In the genomic region with DNA sequence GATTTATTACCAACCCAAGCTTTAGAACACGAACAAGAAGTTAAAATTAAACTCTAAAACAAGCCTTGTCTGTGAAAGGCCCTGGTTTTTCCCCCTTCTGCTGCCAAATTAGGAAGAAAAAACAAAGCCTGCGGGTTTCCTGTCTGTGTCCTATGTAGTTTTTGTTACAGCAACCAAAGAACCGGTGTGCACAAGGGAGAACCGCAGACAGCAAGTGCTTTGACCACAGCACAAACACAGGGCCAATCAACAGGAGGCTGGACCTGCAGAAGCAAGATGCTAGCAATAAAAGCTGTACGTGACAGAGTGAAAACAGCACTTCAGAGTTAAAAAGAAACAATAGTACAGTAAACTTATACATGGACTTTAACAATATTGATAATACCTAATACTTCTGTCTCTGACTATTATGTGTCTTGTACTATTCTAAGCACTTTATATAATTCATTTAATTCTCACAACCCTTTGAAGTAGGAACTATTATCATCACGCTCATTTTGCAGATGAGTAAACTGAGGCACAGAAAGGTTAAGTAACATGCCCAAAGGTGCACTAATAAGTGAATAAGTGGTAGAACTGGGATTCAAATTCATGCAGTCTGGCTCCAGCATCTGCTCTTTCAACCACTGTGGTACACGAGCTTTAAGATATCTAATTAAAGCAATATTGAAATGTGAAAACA, we compare ENCODE assay signal across 8 cellular contexts.
A peak's percentile ranks its signal among the peaks of the same experiment; 100 is the strongest.
DNase-seq lines count a peak whose midpoint lies in the region; ATAC-seq, FAIRE-seq and TF ChIP-seq lines count a peak whose summit lies in the region.

No MANE protein-coding gene starts in this region.

- peak overlapping the region; percentile 73 for H3K4me3 Mint-ChIP-seq in T-helper 1 cell treated with Interleukin-12 subunit alpha and Interleukin-12 subunit beta and Interleukin-4 antibody, amounts not matched to agents 30 μg/mL and 1 μg/mL, for 36 hours
- H3K4me3 Mint-ChIP-seq in mesothelial cell of epicardium = no peak overlapping the region

- peaks cover 0 to 2% (median 0%) of the 10 kb centered on the region in 4 donors for H3K36me3 ChIP-seq in upper lobe of left lung

- peaks cover 83% of the 10 kb centered on the region for H3K4me1 Mint-ChIP-seq in T-helper 1 cell treated with Interleukin-12 subunit alpha and Interleukin-12 subunit beta and Interleukin-4 antibody, amounts not matched to agents 30 μg/mL and 1 μg/mL, for 36 hours (ENCODE audit: low read depth)
- H3K4me1 Mint-ChIP-seq in mesothelial cell of epicardium = peaks cover 45% of the 10 kb centered on the region

- no peaks in the 10 kb centered on the region for H3K27me3 Mint-ChIP-seq in T-helper 1 cell treated with Interleukin-12 subunit alpha and Interleukin-12 subunit beta and Interleukin-4 antibody, amounts not matched to agents 30 μg/mL and 1 μg/mL, for 36 hours (ENCODE audit: low read depth)
- H3K27me3 Mint-ChIP-seq in mesothelial cell of epicardium (ENCODE audit: low read depth) = no peaks in the 10 kb centered on the region

- no peak for FAIRE-seq in HTR-8/SVneo (lab: Jason Lieb, UNC)

- TF ChIP-seq CTCF in cardiac fibroblast (IDR thresholded peaks at IDR 0.05; ENCODE audit: low read depth, low read length) (no peak), mesothelial cell of epicardium (IDR thresholded peaks at IDR 0.05; ENCODE audit: unreplicated experiment) (no peak), upper lobe of left lung (IDR thresholded peaks at IDR 0.05) (no peak)

- H3K4me3 ChIP-seq in cardiac fibroblast (replicated peaks in 1 of 2; ENCODE audit: low read depth in 2 of 2, low read length in 2 of 2) (no peak overlapping the region), upper lobe of left lung (no peak overlapping the region)

- H3K9me3 ChIP-seq in upper lobe of left lung = no peaks in the 10 kb centered on the region

- no peaks in the 10 kb centered on the region for H3K27me3 ChIP-seq in upper lobe of left lung

- H3K27ac ChIP-seq in upper lobe of left lung = peak overlapping the region; percentile 87 to 94 (median 90)

- 28 to 29% methylated on average over 7 of the region's 7 CpGs for WGBS in upper lobe of left lung, 2 donors

- ATAC-seq in GM19035 (IDR thresholded peaks at IDR 0.05; ENCODE audit: unreplicated experiment) (peak; percentile 64), HG03159 (IDR thresholded peaks at IDR 0.05; ENCODE audit: unreplicated experiment) (peak; percentile 47), upper lobe of left lung (ENCODE audit: low FRiP score in 2 of 2) (peak; percentile 47 to 60)

- peak overlapping the region; percentile 84 for H3K27ac Mint-ChIP-seq in T-helper 1 cell treated with Interleukin-12 subunit alpha and Interleukin-12 subunit beta and Interleukin-4 antibody, amounts not matched to agents 30 μg/mL and 1 μg/mL, for 36 hours
- peak overlapping the region; percentile 91 for H3K27ac Mint-ChIP-seq in mesothelial cell of epicardium

- TF ChIP-seq POLR2A in upper lobe of left lung (IDR thresholded peaks at IDR 0.05) = no peak

- no peaks in the 10 kb centered on the region for H3K9me3 Mint-ChIP-seq in T-helper 1 cell treated with Interleukin-12 subunit alpha and Interleukin-12 subunit beta and Interleukin-4 antibody, amounts not matched to agents 30 μg/mL and 1 μg/mL, for 36 hours
- H3K9me3 Mint-ChIP-seq in mesothelial cell of epicardium = no peaks in the 10 kb centered on the region

- TF ChIP-seq EP300 in upper lobe of left lung (IDR thresholded peaks at IDR 0.05) = no peak

- DNase-seq in AG20443 (ENCODE audit: low spot score) = peak; percentile 45
- peak; percentile 65 to 93 for DNase-seq in cardiac fibroblast (ENCODE audit: low read depth in 2 of 2)
- DNase-seq in mesothelial cell of epicardium (ENCODE audit: low spot score in 2 of 2, unreplicated experiment in 2 of 2) = no peak
- DNase-seq in upper lobe of left lung = peak in 1 of 2 donors; percentile 72
- no peak for DNase-seq in HTR-8/SVneo (ENCODE audit: insufficient read length, low spot score)

- H3K36me3 Mint-ChIP-seq in T-helper 1 cell treated with Interleukin-12 subunit alpha and Interleukin-12 subunit beta and Interleukin-4 antibody, amounts not matched to agents 30 μg/mL and 1 μg/mL, for 36 hours (ENCODE audit: low read depth) = peaks cover 35% of the 10 kb centered on the region
- peaks cover 33% of the 10 kb centered on the region for H3K36me3 Mint-ChIP-seq in mesothelial cell of epicardium

- peaks cover 47 to 63% (median 56%) of the 10 kb centered on the region in 4 donors for H3K4me1 ChIP-seq in upper lobe of left lung

Comparison
In these comparisons a context has a peak if more than half of its experiments do, and no peak if none do; other contexts are left out.
1. DNase-seq: peak in AG20443 (single experiment) and cardiac fibroblast (2 of 2); none in mesothelial cell of epicardium (0 of 2) and HTR-8/SVneo (single experiment).
2. Peak in every context shown above with its lines, with median percentiles within 50 percentile points of each other: ATAC-seq.